Comparison of ENCODE assay signal across 10 cellular contexts in the genomic region with DNA sequence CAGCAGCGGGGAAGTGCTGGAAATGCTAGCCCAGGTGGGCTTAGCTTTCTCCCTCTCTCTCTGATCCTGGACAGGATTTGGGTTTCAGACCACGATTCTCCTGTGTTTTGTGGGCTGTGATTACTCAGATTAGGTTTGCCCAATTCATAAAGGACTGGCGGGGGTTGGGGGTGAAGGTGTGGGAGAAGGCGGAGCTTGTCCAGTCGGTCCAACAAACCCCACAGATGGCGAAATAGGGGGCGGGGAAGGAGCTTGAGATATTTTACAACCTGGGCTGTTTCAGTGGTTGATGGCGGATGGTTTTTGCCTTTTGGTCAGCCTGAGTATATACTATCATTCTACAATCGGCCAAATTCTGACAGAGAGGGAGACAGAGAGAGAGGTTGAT. TPM values are rescaled to one million over a fixed set of nuclear protein-coding genes. Genes with fewer than 3 reads are reported as not detected.
DNase-seq lines count a peak whose midpoint lies in the region; ATAC-seq and TF ChIP-seq lines count a peak whose summit lies in the region.
"Had no signal": no experiment of that assay in that cellular context is flagged by ENCODE, and none has a peak within 500 bp of the region (broad histone marks: within the 10 kb centered on the region; RNA-seq: fewer than 3 reads in every experiment).

No MANE protein-coding gene starts in this region.

- no peak for TF ChIP-seq CTCF in endodermal cell (conservative IDR thresholded peaks at IDR 0.05)
- TF ChIP-seq CTCF in omental fat pad (IDR thresholded peaks at IDR 0.05), result no peak

- H3K9me3 ChIP-seq in ES-I3 (ENCODE audit: control insufficient read depth, insufficient read depth, low read length) (no peaks in the 10 kb centered on the region), endodermal cell (ENCODE audit: control insufficient read depth, low read length) (no peaks in the 10 kb centered on the region)

- ATAC-seq in omental fat pad (ENCODE audit: low FRiP score) (peak; percentile 88), GM18520 (IDR thresholded peaks at IDR 0.05; ENCODE audit: unreplicated experiment) (no peak)
- ATAC-seq: GM12878 had no signal

- peaks cover 3% of the 10 kb centered on the region for H3K36me3 Mint-ChIP-seq in endodermal cell (ENCODE audit: low read depth)

- H3K4me1 ChIP-seq in ES-I3 (ENCODE audit: insufficient read depth, low read length), result peaks cover 32% of the 10 kb centered on the region
- peaks cover 7% of the 10 kb centered on the region for H3K4me1 ChIP-seq in endodermal cell (ENCODE audit: control insufficient read depth, insufficient read depth, low read length)

- H3K36me3 ChIP-seq in ES-I3 (ENCODE audit: insufficient read depth, low read length) (no peaks in the 10 kb centered on the region), endodermal cell (ENCODE audit: control insufficient read depth, insufficient read depth, low read length) (no peaks in the 10 kb centered on the region)

- H3K27ac ChIP-seq in endodermal cell (ENCODE audit: low read depth, low read length), result peak overlapping the region; percentile 91

- WGBS in endodermal cell (ENCODE audit: insufficient coverage in 1 of 2, insufficient read length in 1 of 2), 2 experiments, result 11 to 20% methylated on average over 1 to 8 of the region's 9 CpGs

- DNase-seq in NCI-H526 treated with DMSO at 0.1 percent for 48 hours (lab: John Stamatoyannopoulos, UW) (peak; percentile 11), endodermal cell (peak; percentile 79), omental fat pad (ENCODE audit: low spot score) (peak; percentile 58), superior temporal gyrus (ENCODE audit: extremely low spot score) (no peak), NCI-H187 (lab: John Stamatoyannopoulos, UW) (no peak), ACHN (no peak)

- no peaks in the 10 kb centered on the region for H3K9me3 Mint-ChIP-seq in endodermal cell

- no peaks in the 10 kb centered on the region for H3K27me3 ChIP-seq in endodermal cell (ENCODE audit: control insufficient read depth, insufficient read depth, low read length, poor library complexity, severe bottlenecking)

- H3K9ac ChIP-seq in ES-I3 (ENCODE audit: low read depth, low read length), result peak overlapping the region; percentile 80
- no peak overlapping the region for H3K9ac ChIP-seq in endodermal cell (ENCODE audit: extremely low read depth, low read length, poor library complexity, severe bottlenecking)

- H3K4me1 Mint-ChIP-seq in endodermal cell, result peaks cover 42% of the 10 kb centered on the region

- peak overlapping the region; percentile 63 for H3K4me3 Mint-ChIP-seq in endodermal cell

- in situ Hi-C loops in ACHN (cut with HindIII; ENCODE audit: low pct_ligation_motif_present, low pct_unique_long_range_greater_than_20kb, low sequenced_read_pairs), result no loop called here

- H3K4me3 ChIP-seq in endodermal cell (ENCODE audit: low read length), result peak overlapping the region; percentile 74
- H3K4me3 ChIP-seq: GM12878 had no signal

- no peaks in the 10 kb centered on the region for H3K27me3 Mint-ChIP-seq in endodermal cell (ENCODE audit: insufficient read depth)

- H3K27ac Mint-ChIP-seq in endodermal cell, result peak overlapping the region; percentile 88

RNA-seq across cellular contexts. Expression of gene PCDHAC2, which starts 35.2 kb away (rescaled TPM):
- 1 to 10 TPM in 1 of 2 donors, under 1 TPM in 1; 0.49 to 2.4 TPM for total RNA-seq in endodermal cell
- polyA plus RNA-seq in endodermal cell (2013, experiment 1 of 2), result 1.8 TPM
- 1.5 TPM for polyA plus RNA-seq in endodermal cell (2013, experiment 2 of 2)
- 10 to 100 TPM in 1 of 4 donors, 1 to 10 TPM in 3; 3.1 to 10.0 (median 3.8) TPM for total RNA-seq in omental fat pad
- polyA plus RNA-seq: GM12878 had no signal

RNA-seq across cellular contexts. Expression of gene PCDHB1, which starts 49.7 kb away (rescaled TPM):
- total RNA-seq in endodermal cell, result under 1 TPM in 1 of 2 donors, not detected in 1; 0.04 TPM
- polyA plus RNA-seq in endodermal cell (2013, experiment 1 of 2), result 0.04 TPM
- polyA plus RNA-seq in endodermal cell (2013, experiment 2 of 2), result not detected
- under 1 TPM in 2 of 4 donors, not detected in 2; under 0.01 to 0.09 TPM for total RNA-seq in omental fat pad
- total RNA-seq: aorta, GM12878 had no signal
- polyA plus RNA-seq: aorta, GM12878 had no signal

Comparison
In these comparisons a context has a peak if more than half of its experiments do, and no peak if none do; other contexts are left out.
1. DNase-seq: peak in NCI-H526 treated with DMSO at 0.1 percent for 48 hours (single experiment), endodermal cell (single experiment) and omental fat pad (single experiment); none in superior temporal gyrus (single experiment), NCI-H187 (0 of 2) and ACHN (single experiment).